In genomic region chr6:166438211-166438861, GRCh38 we compare ENCODE assay signal across 12 cellular contexts.
"Had no signal": no experiment of that assay in that cellular context is flagged by ENCODE, and none has a peak within 500 bp of the region (broad histone marks: within the 10 kb centered on the region; RNA-seq: fewer than 3 reads in every experiment).

No MANE protein-coding gene starts in this region.

- H3K4me3 ChIP-seq: heart right ventricle, neural progenitor cell, skin epidermis, transverse colon had no signal

- H3K9me3 Mint-ChIP-seq: neural progenitor cell had no signal

- H2AFZ ChIP-seq: neural progenitor cell, parathyroid adenoma had no signal

- H3K27ac Mint-ChIP-seq: neural progenitor cell had no signal

- H3K4me2 ChIP-seq: neural progenitor cell had no signal

- H3K9me3 ChIP-seq: heart right ventricle, transverse colon had no signal

- H3K4me3 Mint-ChIP-seq: neural progenitor cell had no signal

- H3K36me3 ChIP-seq: neural progenitor cell, transverse colon had no signal

- DNase-seq: activated CD4-positive, alpha-beta T cell treated with anti-CD3 and anti-CD28 coated beads, Interleukin-2, amount 50 U/mL, for 48 hours; activated CD4-positive, CD25-positive, alpha-beta regulatory T cell treated with anti-CD3 and anti-CD28 coated beads, Interleukin-2, amount 50 U/mL, for 72 hours; activated naive CD4-positive, alpha-beta T cell; activated T-cell treated with anti-CD3 and anti-CD28 coated beads, Interleukin-2, amount 50 U/mL, for 48 hours; aorta; heart right ventricle; kidney; left ventricle myocardium superior; transverse colon had no signal

- H3K9ac ChIP-seq: neural progenitor cell, parathyroid adenoma had no signal

- H3K4me1 ChIP-seq: neural progenitor cell, transverse colon had no signal

- H3K4me1 Mint-ChIP-seq: neural progenitor cell had no signal

- H3K27me3 ChIP-seq: heart right ventricle, neural progenitor cell, transverse colon had no signal

- H3K27ac ChIP-seq: heart right ventricle, neural progenitor cell, parathyroid adenoma, skin epidermis, transverse colon had no signal

- ATAC-seq: heart right ventricle, left ventricle myocardium superior had no signal
